ENCODE assay signal across 22 cellular contexts in genomic region chr3:95162794-95163193, GRCh38.
DNase-seq lines count a peak whose midpoint lies in the region; ATAC-seq, FAIRE-seq and TF ChIP-seq lines count a peak whose summit lies in the region.
"Had no signal": no experiment of that assay in that cellular context is flagged by ENCODE, and none has a peak within 500 bp of the region (broad histone marks: within the 10 kb centered on the region; RNA-seq: fewer than 3 reads in every experiment).

No MANE protein-coding gene starts in this region.

- POLR2A ChIA-PET in GM12878 (lab: Charles Lee), result no interaction called here

- H3K27me3 Mint-ChIP-seq in CD14-positive monocyte (ENCODE audit: low read depth in 3 of 3), result no peaks in the 10 kb centered on the region
- H3K27me3 Mint-ChIP-seq in HFFc6 (ENCODE audit: insufficient read depth), result no peaks in the 10 kb centered on the region
- H3K27me3 Mint-ChIP-seq: CD4-positive, alpha-beta memory T cell had no signal

- ATAC-seq in GM18867 (IDR thresholded peaks at IDR 0.05; ENCODE audit: unreplicated experiment), result peak; percentile 83
- peak; percentile 57 for ATAC-seq in HG02678 (IDR thresholded peaks at IDR 0.05; ENCODE audit: unreplicated experiment)
- ATAC-seq in GM12878, result 0 out of 3 replicates have a peak, but pooled peaks have one; percentile 21
- ATAC-seq: A549 had no signal

- H3K4me1 Mint-ChIP-seq in CD14-positive monocyte (no peaks in the 10 kb centered on the region), HFFc6 (ENCODE audit: low read depth) (no peaks in the 10 kb centered on the region)
- H3K4me1 Mint-ChIP-seq: CD4-positive, alpha-beta memory T cell had no signal

- BruUV-seq in GM12878 (replicated peaks; lab: Mats Ljungman, UMichigan), result no TSS peak

- no peak for TF ChIP-seq RAD21 in GM12878 (IDR thresholded peaks at IDR 0.05; ENCODE audit: insufficient read depth, low read depth, low read length)

- H3K79me2 ChIP-seq in GM12878 (ENCODE audit: control insufficient read depth, insufficient read depth, low read length), result no peaks in the 10 kb centered on the region

- CTCF ChIA-PET in GM12878 (lab: Yijun Ruan, JAX), result no interaction called here

- FAIRE-seq in GM12878 (lab: Jason Lieb, UNC), result no peak
- FAIRE-seq: A549, GM12892, H54 had no signal

- no peak overlapping the region for H3K4me3 ChIP-seq in GM12878
- H3K4me3 ChIP-seq: A549; BLaER1 treated with 17β-estradiol and CSF1 and Interleukin-3, amounts not matched to agents 10 nM and 100 nM; HAP-1 had no signal

- H3K36me3 Mint-ChIP-seq in CD14-positive monocyte (no peaks in the 10 kb centered on the region), HFFc6 (ENCODE audit: low read depth) (no peaks in the 10 kb centered on the region)
- H3K36me3 Mint-ChIP-seq: CD4-positive, alpha-beta memory T cell had no signal

- in situ Hi-C loops in GM12878 (cut with MboI), result no loop called here

- no peak overlapping the region for H3K27ac ChIP-seq in GM12878 (ENCODE audit: control insufficient read depth, insufficient read depth)
- H3K27ac ChIP-seq: A549; BLaER1 treated with 17β-estradiol and CSF1 and Interleukin-3, amounts not matched to agents 10 nM and 100 nM had no signal

- H3K9me3 Mint-ChIP-seq in CD14-positive monocyte, result peaks cover 0 to 10% (median 4%) of the 10 kb centered on the region in 7 donors
- peaks cover 23% of the 10 kb centered on the region for H3K9me3 Mint-ChIP-seq in HFFc6

- H3K9me3 ChIP-seq in GM12878 (replicated peaks; ENCODE audit: control insufficient read depth, insufficient read depth, low read length), result no peaks in the 10 kb centered on the region
- H3K9me3 ChIP-seq: A549, BE2C, HAP-1 had no signal

- intact Hi-C loops in GM12878 (cut with micrococcal nuclease; ENCODE audit: unreplicated experiment) (no loop called here), CD14-positive monocyte (cut with micrococcal nuclease) (no loop called here)

- no peaks in the 10 kb centered on the region for H4K20me1 ChIP-seq in GM12878 (ENCODE audit: control insufficient read depth, insufficient read depth)
- H4K20me1 ChIP-seq: BLaER1 treated with 17β-estradiol and CSF1 and Interleukin-3, amounts not matched to agents 10 nM and 100 nM had no signal

- no peaks in the 10 kb centered on the region for H3K27me3 ChIP-seq in GM12878 (replicated peaks in 1 of 2; ENCODE audit: control insufficient read depth in 2 of 2, insufficient read depth in 2 of 2, low read length in 1 of 2)
- H3K27me3 ChIP-seq: BE2C; BLaER1 treated with 17β-estradiol and CSF1 and Interleukin-3, amounts not matched to agents 10 nM and 100 nM had no signal

- no peak overlapping the region for H2AFZ ChIP-seq in GM12878 (ENCODE audit: control insufficient read depth, low read depth, low read length)

- H3K27ac Mint-ChIP-seq in CD14-positive monocyte (no peak overlapping the region), HFFc6 (no peak overlapping the region)
- H3K27ac Mint-ChIP-seq: CD4-positive, alpha-beta memory T cell had no signal

- no peak for TF ChIP-seq POLR2A in GM12878 (IDR thresholded peaks at IDR 0.05; ENCODE audit: low read depth, low read length)

- TF ChIP-seq CTCF in GM12878 (IDR thresholded peaks at IDR 0.05 in 2 of 3, conservative IDR thresholded peaks at IDR 0.05 in 1 of 3; ENCODE audit: control insufficient read depth in 2 of 3, extremely low read depth in 1 of 3, insufficient read depth in 1 of 3, low read depth in 3 of 3, low read length in 3 of 3) (no peak), CD14-positive monocyte (IDR thresholded peaks at IDR 0.05) (no peak), HFFc6 (IDR thresholded peaks at IDR 0.05) (no peak)

- H3K9ac ChIP-seq in GM12878 (ENCODE audit: control insufficient read depth, insufficient read depth, low read length), result no peak overlapping the region
- H3K9ac ChIP-seq: BLaER1 treated with 17β-estradiol and CSF1 and Interleukin-3, amounts not matched to agents 10 nM and 100 nM had no signal

- H3K4me2 ChIP-seq in GM12878 (ENCODE audit: control insufficient read depth, insufficient read depth), result no peak overlapping the region
- H3K4me2 ChIP-seq: A549; BLaER1 treated with 17β-estradiol and CSF1 and Interleukin-3, amounts not matched to agents 10 nM and 100 nM had no signal

- RAD21 ChIA-PET in GM12878 (lab: Charles Lee; ENCODE audit: unreplicated experiment), result no interaction called here

- no peaks in the 10 kb centered on the region for H3K4me1 ChIP-seq in GM12878 (ENCODE audit: control insufficient read depth, insufficient read depth, low read length)
- H3K4me1 ChIP-seq: A549; BE2C; BLaER1 treated with 17β-estradiol and CSF1 and Interleukin-3, amounts not matched to agents 10 nM and 100 nM; HAP-1 had no signal

- no peaks in the 10 kb centered on the region for H3K36me3 ChIP-seq in GM12878 (ENCODE audit: control insufficient read depth in 2 of 2, insufficient read depth in 2 of 2, low read length in 1 of 2)
- H3K36me3 ChIP-seq: BE2C; BLaER1 treated with 17β-estradiol and CSF1 and Interleukin-3, amounts not matched to agents 10 nM and 100 nM; HAP-1 had no signal

- no peak overlapping the region for H3K4me3 Mint-ChIP-seq in CD14-positive monocyte
- H3K4me3 Mint-ChIP-seq in HFFc6, result no peak overlapping the region
- H3K4me3 Mint-ChIP-seq: CD4-positive, alpha-beta memory T cell had no signal

- TF ChIP-seq EP300 in GM12878 (IDR thresholded peaks at IDR 0.05; ENCODE audit: borderline replicate concordance in 1 of 2, control insufficient read depth in 1 of 2, low read depth in 2 of 2, low read length in 2 of 2), result no peak

- WGBS in GM12878 (ENCODE audit: insufficient coverage, insufficient replicate concordance, low lambda C conversion rate, missing lambda C conversion rate), result 0% methylated on average over 1 of the region's 1 CpG

- SMC1A ChIA-PET in GM12878 (lab: Charles Lee; ENCODE audit: uncharacterized antibody, unreplicated experiment), result no interaction called here

- DNase-seq in GM12878 (ENCODE audit: low read depth, low spot score) (no peak), CD14-positive monocyte (ENCODE audit: low spot score) (no peak), NCI-H2081 (lab: John Stamatoyannopoulos, UW) (no peak), HFFc6 (no peak)
- DNase-seq: 8988T; ACHN; AML-193; BE2C; Calu3; CD4-positive, alpha-beta memory T cell; COR-L47; DMS53; DMS79 treated with DMSO at 0.1 percent for 48 hours; GF-D8; GOT3 had no signal

TF ChIP-seq in GM12878, 131 proteins besides CTCF, POLR2A, EP300 and RAD21:
- no peak for TF ChIP-seq E4F1 (IDR thresholded peaks at IDR 0.05; ENCODE audit: borderline replicate concordance, partially characterized antibody)
- TF ChIP-seq LARP7 (IDR thresholded peaks at IDR 0.05), result no peak
- no peak for TF ChIP-seq USF1 (IDR thresholded peaks at IDR 0.05; ENCODE audit: borderline replicate concordance, extremely low read length, insufficient read depth, low read depth, low read length)
- no peak for TF ChIP-seq CREB1 (IDR thresholded peaks at IDR 0.05; ENCODE audit: low read depth)
- TF ChIP-seq KLF5 (IDR thresholded peaks at IDR 0.05; ENCODE audit: partially characterized antibody), result no peak
- TF ChIP-seq NRF1 (conservative IDR thresholded peaks at IDR 0.05; ENCODE audit: low read depth, low read length), result no peak
- TF ChIP-seq TCF3 (IDR thresholded peaks at IDR 0.05; ENCODE audit: borderline replicate concordance, insufficient read depth, low read depth, low read length), result no peak
- TF ChIP-seq CBX3 (IDR thresholded peaks at IDR 0.05; ENCODE audit: borderline replicate concordance, low read depth), result no peak
- no peak for TF ChIP-seq SRF (IDR thresholded peaks at IDR 0.05; ENCODE audit: low read depth in 2 of 2, low read length in 2 of 2)
- TF ChIP-seq IRF3 (IDR thresholded peaks at IDR 0.05), result no peak

Comparison
In these comparisons a context has a peak if more than half of its experiments do, and no peak if none do; other contexts are left out.
1. ATAC-seq: peak in every context shown above with its lines; median percentile 83 in GM18867; 57 in HG02678; 21 in GM12878.